In genomic region chr10:132860527-132860926, GRCh38 we compare ENCODE assay signal across 19 cellular contexts.
A peak's percentile ranks its signal among the peaks of the same experiment; 100 is the strongest.
DNase-seq lines count a peak whose midpoint lies in the region; ATAC-seq, FAIRE-seq and TF ChIP-seq lines count a peak whose summit lies in the region.
"Had no signal": no experiment of that assay in that cellular context is flagged by ENCODE, and none has a peak within 500 bp of the region (broad histone marks: within the 10 kb centered on the region; RNA-seq: fewer than 3 reads in every experiment).

No MANE protein-coding gene starts in this region.

- no peaks in the 10 kb centered on the region for H3K79me2 ChIP-seq in K562 (ENCODE audit: control insufficient read depth, insufficient read depth, low read length)

- TF ChIP-seq POLR2A in K562 (conservative IDR thresholded peaks at IDR 0.05) = no peak

- peak in 2 of 3 experiments; percentile 28 to 30; a peak in 2 of 6 replicates for TF ChIP-seq CTCF in K562 (IDR thresholded peaks at IDR 0.05 in 2 of 3, conservative IDR thresholded peaks at IDR 0.05 in 1 of 3; ENCODE audit: insufficient read depth in 2 of 3, low read depth in 1 of 3, low read length in 3 of 3)

- H3K9me3 ChIP-seq in K562 (replicated peaks; ENCODE audit: control insufficient read depth, insufficient read depth, low read depth, low read length) = no peaks in the 10 kb centered on the region
- peaks cover 3% of the 10 kb centered on the region for H3K9me3 ChIP-seq in aorta (ENCODE audit: control insufficient read depth, low read length)
- H3K9me3 ChIP-seq: gastrocnemius medialis had no signal

- POLR2A ChIA-PET in K562 (lab: Yijun Ruan, JAX) = interaction anchor here (0.6 to 1.0 kb wide), 2 partner anchors 8 to 1049 kb away, joined by 3 read pairs; no protein-coding TSS in a partner anchor

- no peak overlapping the region for H2AFZ ChIP-seq in K562 (ENCODE audit: low read depth, low read length)

- H3K27ac ChIP-seq in K562 (ENCODE audit: extremely low read depth, low read depth, low read length) = no peak overlapping the region
- no peak overlapping the region for H3K27ac ChIP-seq in aorta (ENCODE audit: low read depth in 1 of 2, low read length in 2 of 2)
- H3K27ac ChIP-seq: esophagus muscularis mucosa, gastrocnemius medialis had no signal

- H3K4me3 ChIP-seq in K562 (no peak overlapping the region), aorta (ENCODE audit: low read length in 2 of 2) (no peak overlapping the region)
- H3K4me3 ChIP-seq: esophagus muscularis mucosa, gastrocnemius medialis had no signal

- H3K36me3 ChIP-seq in K562 (ENCODE audit: control insufficient read depth, insufficient read depth, low read length) (no peaks in the 10 kb centered on the region), aorta (ENCODE audit: control insufficient read depth in 1 of 2, insufficient read depth in 2 of 2, low read length in 1 of 2) (no peaks in the 10 kb centered on the region)
- H3K36me3 ChIP-seq: esophagus muscularis mucosa, gastrocnemius medialis had no signal

- DNase-seq in left ventricle myocardium superior (peak; percentile 10), left cardiac atrium (no peak), K562 (ENCODE audit: extremely low read depth in 1 of 4, low spot score in 3 of 4) (peak in 3 of 4 experiments; percentile 13 to 17 (median 16)), mesenteric fat pad (ENCODE audit: low spot score) (peak; percentile 86), aorta (peak; percentile 42 to 58), NCI-H526 treated with DMSO at 0.1 percent for 48 hours (lab: John Stamatoyannopoulos, UW) (no peak)
- no peak for DNase-seq in stimulated activated CD4-positive, alpha-beta T cell treated with anti-CD3 and anti-CD28 coated beads, Interleukin-12 subunit alpha, Interleukin-12 subunit beta, amount 100 ng/mL, for 4 hours
- DNase-seq: activated CD4-positive, alpha-beta T cell treated with anti-CD3 and anti-CD28 coated beads, Interleukin-2, amount 10 ng/mL, durations not matched to agents 24 days and 14 days; CD4-positive, alpha-beta memory T cell; GDM1; IMR-90; NCI-H1417 treated with DMSO at 0.1 percent for 48 hours; NCI-H2171; NCI-H524 treated with DMSO at 0.1 percent for 48 hours; retina had no signal

- no peak overlapping the region for H3K9ac ChIP-seq in K562 (ENCODE audit: insufficient read depth in 1 of 2, low read depth in 2 of 2, low read length in 2 of 2)

- H3K27me3 ChIP-seq in K562 (ENCODE audit: control insufficient read depth in 2 of 2, insufficient read depth in 2 of 2, low read length in 2 of 2) = peaks cover 0 to 51% of the 10 kb centered on the region in 2 experiments; a peak in 2 of 5 replicates
- no peaks in the 10 kb centered on the region for H3K27me3 ChIP-seq in aorta (ENCODE audit: control insufficient read depth in 1 of 2, insufficient read depth in 2 of 2, low read length in 1 of 2)

- no peak for ATAC-seq in left ventricle myocardium superior
- no peak for ATAC-seq in left cardiac atrium
- peak; percentile 59 for ATAC-seq in K562
- no peak for ATAC-seq in aorta (ENCODE audit: low FRiP score)
- ATAC-seq in GM19455 (IDR thresholded peaks at IDR 0.05; ENCODE audit: unreplicated experiment) = no peak
- ATAC-seq: gastrocnemius medialis, left colon had no signal

- in situ Hi-C loops in K562 (cut with MboI) = no loop called here

- intact Hi-C loops in left ventricle myocardium superior (cut with micrococcal nuclease) (no loop called here), left cardiac atrium (cut with DNase I) (no loop called here), K562 (cut with micrococcal nuclease) (no loop called here), aorta (cut with DNase I) (no loop called here)

- WGBS in K562 (ENCODE audit: insufficient coverage, low coverage, missing lambda C conversion rate) = 2% methylated on average over 6 of the region's 16 CpGs
- WGBS in aorta, 2 donors = 93 to 95% methylated on average over 16 of the region's 16 CpGs

- no TSS peak for BruUV-seq in K562 (replicated peaks; lab: Mats Ljungman, UMichigan)

- no peak for FAIRE-seq in K562 (lab: Jason Lieb, UNC)

- H4K20me1 ChIP-seq in K562 (replicated peaks; ENCODE audit: control insufficient read depth, insufficient read depth, low read length) = no peaks in the 10 kb centered on the region; the same call in 1 of the 2 replicates

- TF ChIP-seq EP300 in K562 (IDR thresholded peaks at IDR 0.05; ENCODE audit: low read length) = no peak

- H3K9me1 ChIP-seq in K562 (ENCODE audit: control insufficient read depth, insufficient read depth, low read length) = no peaks in the 10 kb centered on the region

- TF ChIP-seq RAD21 in K562 (CRISPR knock-in tag; conservative IDR thresholded peaks at IDR 0.05 in 1 of 2, IDR thresholded peaks at IDR 0.05 in 1 of 2) = peak in 1 of 2 experiments; percentile 18; a peak in 1 of 4 replicates

- H3K4me1 ChIP-seq in K562 (replicated peaks in 1 of 2; ENCODE audit: control insufficient read depth in 2 of 2, insufficient read depth in 2 of 2, low read length in 2 of 2) (0 out of 5 replicates have a peak, but pooled peaks cover 0 to 4% of the 10 kb centered on the region in 2 experiments), aorta (ENCODE audit: control insufficient read depth in 1 of 2, insufficient read depth in 2 of 2, low read length in 2 of 2) (no peaks in the 10 kb centered on the region)
- H3K4me1 ChIP-seq: gastrocnemius medialis had no signal

- H3K4me2 ChIP-seq in K562 (ENCODE audit: insufficient read depth, low read length) = no peak overlapping the region

- CTCF ChIA-PET in K562 (lab: Yijun Ruan, JAX; ENCODE audit: low intra/inter-chr PET ratio) = no interaction called here

TF ChIP-seq in K562, 482 proteins besides CTCF, POLR2A, EP300 and RAD21:
- TF ChIP-seq MTA1 (IDR thresholded peaks at IDR 0.05; ENCODE audit: borderline replicate concordance) = no peak
- no peak for TF ChIP-seq ZNF12 (CRISPR knock-in tag; IDR thresholded peaks at IDR 0.05)
- TF ChIP-seq KLF13 (tag; IDR thresholded peaks at IDR 0.05; ENCODE audit: borderline replicate concordance, low read depth) = no peak
- no peak for TF ChIP-seq U2AF2 (optimal IDR thresholded peaks at IDR 0.05; ENCODE audit: low read depth, low read length)

Comparison
In these comparisons a context has a peak if more than half of its experiments do, and no peak if none do; other contexts are left out.
1. DNase-seq: peak in left ventricle myocardium superior (single experiment), K562 (3 of 4), mesenteric fat pad (single experiment) and aorta (2 of 2); none in left cardiac atrium (single experiment), NCI-H526 treated with DMSO at 0.1 percent for 48 hours (single experiment) and stimulated activated CD4-positive, alpha-beta T cell treated with anti-CD3 and anti-CD28 coated beads, Interleukin-12 subunit alpha, Interleukin-12 subunit beta, amount 100 ng/mL, for 4 hours (single experiment).